Comparison of ENCODE assay signal across 8 cellular contexts in the genomic region with DNA sequence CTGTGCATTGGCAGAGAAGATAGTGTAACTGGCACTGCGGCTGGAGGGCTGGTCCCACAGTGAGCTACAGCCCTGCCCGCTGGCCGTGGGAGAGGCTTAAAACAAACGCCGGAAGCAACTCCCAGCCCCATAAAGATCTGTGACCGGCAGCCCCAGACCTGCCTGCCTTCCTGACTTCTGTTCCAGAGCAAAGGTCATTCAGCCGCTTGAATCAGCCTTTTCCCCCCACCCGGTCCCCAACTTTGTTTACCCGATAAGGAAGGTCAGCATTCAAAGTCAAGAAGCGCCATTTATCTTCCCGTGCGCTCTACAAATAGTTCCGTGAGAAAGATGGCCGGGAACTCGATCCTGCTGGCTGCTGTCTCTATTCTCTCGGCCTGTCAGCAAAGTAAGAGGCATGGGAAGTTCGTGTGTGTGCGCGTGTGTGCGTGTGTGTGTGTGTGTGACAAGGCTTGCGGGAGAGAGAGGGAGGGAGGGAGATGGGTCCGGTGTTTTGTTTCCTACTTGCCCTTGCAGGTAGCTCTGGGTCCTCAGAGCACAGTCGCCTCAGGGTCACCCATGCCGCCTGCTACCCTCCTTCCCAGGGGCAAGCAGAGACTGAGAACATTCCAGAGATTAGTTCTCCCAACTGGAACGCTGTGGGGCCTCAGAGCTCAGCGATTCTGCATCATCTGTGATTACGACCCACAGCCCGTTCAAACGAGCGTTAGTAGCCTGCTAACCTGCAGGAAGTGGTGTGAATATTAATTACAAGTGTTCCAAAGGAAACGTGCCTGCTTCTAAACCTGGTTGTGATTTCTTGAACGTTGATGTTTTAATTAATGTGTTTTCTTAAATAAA. TPM values are rescaled to one million over a fixed set of nuclear protein-coding genes. Genes with fewer than 3 reads are reported as not detected.
A peak's percentile ranks its signal among the peaks of the same experiment; 100 is the strongest.
DNase-seq lines count a peak whose midpoint lies in the region; ATAC-seq, FAIRE-seq and TF ChIP-seq lines count a peak whose summit lies in the region.

Gene MGST2 (plus strand): TSS at position 130 of the 840 bp plus-strand sequence. CDS start 201 bp downstream, at position 331.

- H3K27me3 ChIP-seq in KMS-11 (ENCODE audit: insufficient read depth, low read depth), result no peaks in the 10 kb centered on the region
- H3K27me3 ChIP-seq in SJCRH30, result no peaks in the 10 kb centered on the region
- no peaks in the 10 kb centered on the region for H3K27me3 ChIP-seq in GM12878 (replicated peaks in 1 of 2; ENCODE audit: control insufficient read depth in 2 of 2, insufficient read depth in 2 of 2, low read length in 1 of 2)
- H3K27me3 ChIP-seq in psoas muscle (ENCODE audit: insufficient read depth in 3 of 3, low read length in 2 of 3), result no peaks in the 10 kb centered on the region

- peak; percentile 50 for DNase-seq in GM10266 (ENCODE audit: extremely low spot score)
- DNase-seq in SJCRH30, result peak; percentile 71 to 74
- DNase-seq in GM12878 (ENCODE audit: low read depth, low spot score), result no peak
- peak; percentile 6 to 30 for DNase-seq in hippocampal formation (lab: John Stamatoyannopoulos, UW)
- DNase-seq in psoas muscle, result peak; percentile 71 to 88
- no peak for DNase-seq in HPDE6-E6E7 (ENCODE audit: extremely low spot score)

- 2% methylated on average over 32 of the region's 32 CpGs for WGBS in GM12878 (ENCODE audit: insufficient coverage, insufficient replicate concordance, low lambda C conversion rate, missing lambda C conversion rate)
- WGBS in psoas muscle, 3 donors, result 0 to 1% (median 0%) methylated on average over 32 of the region's 32 CpGs

- POLR2A ChIA-PET in GM12878 (lab: Charles Lee), result interaction anchor here (0.7 kb wide), 1 partner anchor 365 kb away, joined by 3 read pairs; the partner anchor contains the start of gene NAA15

- SMC1A ChIA-PET in GM12878 (lab: Charles Lee; ENCODE audit: uncharacterized antibody, unreplicated experiment), result interaction anchor here (0.6 to 1.2 kb wide), 6 partner anchors 9 to 446 kb away, joined by 3 to 4 read pairs (median 3); no protein-coding TSS in a partner anchor

- no peaks in the 10 kb centered on the region for H4K20me1 ChIP-seq in KMS-11 (ENCODE audit: insufficient read depth)
- no peaks in the 10 kb centered on the region for H4K20me1 ChIP-seq in GM12878 (ENCODE audit: control insufficient read depth, insufficient read depth)

- H3K4me1 ChIP-seq in KMS-11 (ENCODE audit: low read depth, poor library complexity, severe bottlenecking) (peaks cover 17% of the 10 kb centered on the region), SJCRH30 (peaks cover 4% of the 10 kb centered on the region; the same call in 1 of the 2 replicates), GM12878 (ENCODE audit: control insufficient read depth, insufficient read depth, low read length) (no peaks in the 10 kb centered on the region; the same call in 1 of the 2 replicates), psoas muscle (peaks cover 28% of the 10 kb centered on the region)

- no peak for TF ChIP-seq EP300 in GM12878 (IDR thresholded peaks at IDR 0.05; ENCODE audit: borderline replicate concordance in 1 of 2, control insufficient read depth in 1 of 2, low read depth in 2 of 2, low read length in 2 of 2)

- H3K4me2 ChIP-seq in KMS-11 (peak within 1 kb of the TSS; percentile 44), GM12878 (ENCODE audit: control insufficient read depth, insufficient read depth) (peak within 1 kb of the TSS; percentile 97)

- no peak for TF ChIP-seq RAD21 in GM12878 (IDR thresholded peaks at IDR 0.05; ENCODE audit: insufficient read depth, low read depth, low read length)

- RAD21 ChIA-PET in GM12878 (lab: Charles Lee; ENCODE audit: unreplicated experiment), result interaction anchor here (1.0 to 1.8 kb wide), 2 partner anchors 10 to 14 kb away, joined by 3 to 4 read pairs; no protein-coding TSS in a partner anchor

- peak; percentile 81 for ATAC-seq in GM21825 (IDR thresholded peaks at IDR 0.05; ENCODE audit: unreplicated experiment)
- ATAC-seq in GM12878, result peak; percentile 94
- ATAC-seq in psoas muscle, result peak; percentile 81 to 84 (median 82)

- FAIRE-seq in GM12878 (lab: Jason Lieb, UNC), result no peak

- no peaks in the 10 kb centered on the region for H3K9me3 ChIP-seq in SJCRH30 (replicated peaks)
- H3K9me3 ChIP-seq in GM12878 (replicated peaks; ENCODE audit: control insufficient read depth, insufficient read depth, low read length), result no peaks in the 10 kb centered on the region
- H3K9me3 ChIP-seq in psoas muscle, result no peaks in the 10 kb centered on the region

- TF ChIP-seq CTCF in GM10266 (IDR thresholded peaks at IDR 0.05; ENCODE audit: control insufficient read depth, insufficient read depth, low read depth, missing control alignments) (no peak), KMS-11 (conservative IDR thresholded peaks at IDR 0.05; ENCODE audit: low read depth, low read length) (no peak), GM12878 (IDR thresholded peaks at IDR 0.05 in 2 of 3, conservative IDR thresholded peaks at IDR 0.05 in 1 of 3; ENCODE audit: control insufficient read depth in 2 of 3, extremely low read depth in 1 of 3, insufficient read depth in 1 of 3, low read depth in 3 of 3, low read length in 3 of 3) (no peak), psoas muscle (IDR thresholded peaks at IDR 0.05) (no peak)

- H3K27ac ChIP-seq in KMS-11, result peak within 1 kb of the TSS; percentile 42; the same call in 1 of the 2 replicates
- H3K27ac ChIP-seq in SJCRH30, result peak within 1 kb of the TSS; percentile 87
- peak within 1 kb of the TSS; percentile 81 for H3K27ac ChIP-seq in GM12878 (ENCODE audit: control insufficient read depth, insufficient read depth)
- H3K27ac ChIP-seq in psoas muscle, result peak within 1 kb of the TSS; percentile 88

- peak within 1 kb of the TSS; percentile 80 for H2AFZ ChIP-seq in KMS-11 (ENCODE audit: low read depth)
- H2AFZ ChIP-seq in GM12878 (ENCODE audit: control insufficient read depth, low read depth, low read length), result peak within 1 kb of the TSS; percentile 96

- peak within 1 kb of the TSS; percentile 63; the same call in 1 of the 2 replicates for H3K9ac ChIP-seq in KMS-11
- H3K9ac ChIP-seq in GM12878 (ENCODE audit: control insufficient read depth, insufficient read depth, low read length), result peak within 1 kb of the TSS; percentile 87

- H3K36me3 ChIP-seq in KMS-11 (ENCODE audit: insufficient read depth) (no peaks in the 10 kb centered on the region), SJCRH30 (no peaks in the 10 kb centered on the region), GM12878 (ENCODE audit: control insufficient read depth in 2 of 2, insufficient read depth in 2 of 2, low read length in 1 of 2) (no peaks in the 10 kb centered on the region), psoas muscle (ENCODE audit: insufficient read depth in 1 of 2, low read depth in 1 of 2) (no peaks in the 10 kb centered on the region)

- H3K79me2 ChIP-seq in KMS-11 (ENCODE audit: insufficient read depth, low read depth) (no peaks in the 10 kb centered on the region), GM12878 (ENCODE audit: control insufficient read depth, insufficient read depth, low read length) (peaks cover 14% of the 10 kb centered on the region)

- in situ Hi-C loops in GM12878 (cut with MboI), result no loop called here

- peak; percentile 71 for TF ChIP-seq POLR2A in GM12878 (IDR thresholded peaks at IDR 0.05; ENCODE audit: low read depth, low read length)

- no peak within 1 kb of the TSS for H3K4me3 ChIP-seq in KMS-11 (IDR thresholded peaks at IDR 0.05; ENCODE audit: insufficient read depth, low read depth, low read length)
- H3K4me3 ChIP-seq in SJCRH30, result peak within 1 kb of the TSS; percentile 68
- H3K4me3 ChIP-seq in GM12878, result peak within 1 kb of the TSS; percentile 69
- peak within 1 kb of the TSS; percentile 64 for H3K4me3 ChIP-seq in psoas muscle

- intact Hi-C loops in GM12878 (cut with micrococcal nuclease; ENCODE audit: unreplicated experiment) (no loop called here), psoas muscle (cut with DNase I) (loop anchor here in 1 of 2 donors (5.0 kb wide), 1 partner anchor 576 kb away; no protein-coding TSS in a partner anchor)

- BruUV-seq in GM12878 (replicated peaks; lab: Mats Ljungman, UMichigan), result TSS peak; percentile 87

- CTCF ChIA-PET in GM12878 (lab: Yijun Ruan, JAX), result interaction anchor here (0.6 to 4.5 kb wide), 5 partner anchors 9 to 561 kb away, joined by 3 to 30 read pairs (median 4); no protein-coding TSS in a partner anchor

TF ChIP-seq in GM12878, 131 proteins besides CTCF, POLR2A, EP300 and RAD21 (continues in another document):
- peak; percentile 84 for TF ChIP-seq YY1 (IDR thresholded peaks at IDR 0.05; ENCODE audit: low read depth, low read length)
- 0 out of 2 replicates have a peak, but pooled peaks have one; percentile 45 for TF ChIP-seq NBN (IDR thresholded peaks at IDR 0.05)
- no peak for TF ChIP-seq STAT1 (conservative IDR thresholded peaks at IDR 0.05)
- TF ChIP-seq, protein P1, sequence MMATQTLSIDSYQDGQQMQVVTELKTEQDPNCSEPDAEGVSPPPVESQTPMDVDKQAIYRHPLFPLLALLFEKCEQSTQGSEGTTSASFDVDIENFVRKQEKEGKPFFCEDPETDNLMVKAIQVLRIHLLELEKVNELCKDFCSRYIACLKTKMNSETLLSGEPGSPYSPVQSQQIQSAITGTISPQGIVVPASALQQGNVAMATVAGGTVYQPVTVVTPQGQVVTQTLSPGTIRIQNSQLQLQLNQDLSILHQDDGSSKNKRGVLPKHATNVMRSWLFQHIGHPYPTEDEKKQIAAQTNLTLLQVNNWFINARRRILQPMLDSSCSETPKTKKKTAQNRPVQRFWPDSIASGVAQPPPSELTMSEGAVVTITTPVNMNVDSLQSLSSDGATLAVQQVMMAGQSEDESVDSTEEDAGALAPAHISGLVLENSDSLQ (IDR thresholded peaks at IDR 0.05), result peak; percentile 44; the same call in 1 of the 2 replicates

RNA-seq across cellular contexts. Expression of gene MGST2, which starts in this region (rescaled TPM):
- total RNA-seq in SJCRH30 (2014; rRNA removed; shearing (Covaris generic)), result 27.2 and 31.2 TPM in 2 replicates
- 11.3 and 11.7 TPM in 2 replicates for total RNA-seq in GM12878 (2013; cell fraction: nucleolus; rRNA removed)
- total RNA-seq in GM12878 (2014; rRNA removed), result 22.3 and 26.5 TPM in 2 replicates
- total RNA-seq in GM12878 (2014; rRNA removed; fragmentation: Illumina TruSeq; extraction: Trizol), result 21.7 and 23.0 TPM in 2 replicates
- total RNA-seq in GM12878 (2021), result 19.0 and 19.8 TPM in 2 replicates
- polyA plus RNA-seq in GM12878 (2011; ENCODE audit: low read depth), result 22.8 TPM
- 38.4 and 42.8 TPM in 2 replicates for polyA plus RNA-seq in GM12878 (2011; rRNA removed)
- 26.5 and 36.6 TPM in 2 replicates for polyA plus RNA-seq in GM12878 (2011; cell fraction: cytosol; rRNA removed)
- 13.5 and 14.8 TPM in 2 replicates for polyA plus RNA-seq in GM12878 (2011; cell fraction: nucleus; rRNA removed)
- 17.5 and 23.2 TPM in 2 replicates for polyA plus RNA-seq in GM12878 (2012)
- 36.5 and 56.9 TPM in 2 replicates for polyA plus RNA-seq in GM12878 (2014; fragmentation: Illumina TruSeq; extraction: Trizol)
- polyA plus RNA-seq in GM12878 (2014; fragmentation: Nextera tagmentation; extraction: Ambion mirVana), result 10 to 100 TPM; 36.0 to 50.1 TPM
- polyA plus RNA-seq in GM12878 (2014; rRNA removed), result 29.8 and 30.6 TPM in 2 replicates
- 10 to 100 TPM; 26.7 to 31.4 TPM for polyA plus RNA-seq in GM12878 (2016; fragmentation: Nextera tagmentation; extraction: Ambion mirVana)
- polyA minus RNA-seq in GM12878 (2011; rRNA and poly(A)+ RNA removed), result 12.4 and 18.4 TPM in 2 replicates
- 2.8 and 6.2 TPM in 2 replicates for polyA minus RNA-seq in GM12878 (2011; cell fraction: cytosol; rRNA and poly(A)+ RNA removed)
- polyA minus RNA-seq in GM12878 (2011; cell fraction: nucleus; rRNA and poly(A)+ RNA removed), result 10.4 and 14.9 TPM in 2 replicates
- 10 to 100 TPM; 18.2 to 56.2 (median 50.4) TPM for total RNA-seq in psoas muscle
- polyA plus RNA-seq in psoas muscle, result 10 to 100 TPM; 25.6 to 47.0 (median 32.7) TPM

Comparison
In these comparisons a context has a peak if more than half of its experiments do, and no peak if none do; other contexts are left out.
1. DNase-seq: peak in GM10266 (single experiment), SJCRH30 (2 of 2), hippocampal formation (2 of 2) and psoas muscle (2 of 2); none in GM12878 (single experiment) and HPDE6-E6E7 (single experiment).
2. Peak in every context shown above with its lines, with median percentiles within 50 percentile points of each other: ATAC-seq and H3K27ac ChIP-seq.